Comparison of ENCODE assay signal across 31 cellular contexts in the genomic region with DNA sequence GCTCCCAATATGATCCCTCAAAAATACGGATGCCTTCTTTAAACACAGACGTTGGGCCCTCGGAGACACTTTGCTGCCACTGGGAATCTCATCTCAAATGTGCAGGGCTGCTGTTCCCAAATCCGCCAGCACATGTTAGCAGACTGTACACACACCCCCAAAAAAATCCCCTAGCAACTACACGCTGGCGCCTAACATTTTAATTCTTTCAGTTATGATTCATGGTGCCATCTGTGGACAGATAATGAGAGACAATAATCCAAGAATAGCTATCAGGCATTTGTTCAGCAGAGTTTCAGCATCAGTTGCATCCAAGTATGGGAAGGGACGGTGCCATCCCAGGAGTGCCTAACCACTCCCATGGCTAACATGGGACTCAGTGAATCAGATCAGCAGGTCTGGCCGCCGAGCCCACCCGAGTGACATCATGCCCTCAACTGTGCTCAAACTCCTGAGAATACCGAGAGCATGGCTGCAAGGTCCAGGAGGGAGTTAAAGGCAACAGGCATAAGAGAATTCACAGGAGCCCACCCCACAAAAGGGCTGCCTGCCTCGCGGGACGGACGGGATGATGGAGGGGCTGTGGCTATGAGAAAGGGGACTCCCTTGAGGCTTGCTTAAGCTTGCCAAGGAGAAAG.
DNase-seq lines count a peak whose midpoint lies in the region; ATAC-seq, FAIRE-seq and TF ChIP-seq lines count a peak whose summit lies in the region.
"Had no signal": no experiment of that assay in that cellular context is flagged by ENCODE, and none has a peak within 500 bp of the region (broad histone marks: within the 10 kb centered on the region; RNA-seq: fewer than 3 reads in every experiment).

No MANE protein-coding gene starts in this region.

- peaks cover 0 to 4% (median 0%) of the 10 kb centered on the region in 3 donors for H3K9me3 ChIP-seq in gastroesophageal sphincter
- H3K9me3 ChIP-seq: colonic mucosa, MG63 had no signal

- no peaks in the 10 kb centered on the region for H3K36me3 ChIP-seq in gastroesophageal sphincter
- H3K36me3 ChIP-seq: BLaER1 treated with 17β-estradiol and CSF1 and Interleukin-3, amounts not matched to agents 10 nM and 100 nM; breast epithelium; colonic mucosa; left ventricle myocardium inferior; MG63 had no signal

- H3K27me3 Mint-ChIP-seq in endothelial cell (ENCODE audit: unreplicated experiment) = no peaks in the 10 kb centered on the region
- H3K27me3 Mint-ChIP-seq: type B pancreatic cell had no signal

- peak overlapping the region in 3 of 4 donors; percentile 85 to 91 (median 89) for H3K27ac ChIP-seq in gastroesophageal sphincter
- H3K27ac ChIP-seq: BLaER1 treated with 17β-estradiol and CSF1 and Interleukin-3, amounts not matched to agents 10 nM and 100 nM; breast epithelium; colonic mucosa; left ventricle myocardium inferior had no signal

- no peak overlapping the region for H3K4me3 ChIP-seq in gastroesophageal sphincter
- H3K4me3 ChIP-seq: BLaER1 treated with 17β-estradiol and CSF1 and Interleukin-3, amounts not matched to agents 10 nM and 100 nM; breast epithelium; colonic mucosa; left ventricle myocardium inferior; MG63 had no signal

- FAIRE-seq in HTR-8/SVneo (lab: Jason Lieb, UNC) = peak; percentile 28
- FAIRE-seq: GM19239 had no signal

- no peak for TF ChIP-seq EP300 in gastroesophageal sphincter (IDR thresholded peaks at IDR 0.05)

- no peaks in the 10 kb centered on the region for H3K9me3 Mint-ChIP-seq in endothelial cell (ENCODE audit: unreplicated experiment)

- no peak for TF ChIP-seq POLR2A in gastroesophageal sphincter (IDR thresholded peaks at IDR 0.05)

- no peaks in the 10 kb centered on the region for H3K27me3 ChIP-seq in gastroesophageal sphincter
- H3K27me3 ChIP-seq: BLaER1 treated with 17β-estradiol and CSF1 and Interleukin-3, amounts not matched to agents 10 nM and 100 nM; breast epithelium; colonic mucosa; MG63 had no signal

- 68 to 77% methylated on average over 10 to 11 of the region's 15 CpGs for WGBS in gastroesophageal sphincter (ENCODE audit: low coverage in 1 of 2), 2 donors

- no peak for ATAC-seq in gastroesophageal sphincter
- no peak for ATAC-seq in left lobe of liver
- ATAC-seq: HCT116; naive thymus-derived CD8-positive, alpha-beta T cell; Panc1 had no signal

- peaks cover 0 to 24% (median 0%) of the 10 kb centered on the region in 3 donors for H3K4me1 ChIP-seq in gastroesophageal sphincter
- H3K4me1 ChIP-seq: breast epithelium, colonic mucosa, left ventricle myocardium inferior had no signal

- no peak for TF ChIP-seq CTCF in gastroesophageal sphincter (IDR thresholded peaks at IDR 0.05)
- TF ChIP-seq CTCF in endothelial cell (IDR thresholded peaks at IDR 0.05; ENCODE audit: unreplicated experiment) = no peak

- no peak overlapping the region for H3K4me3 Mint-ChIP-seq in endothelial cell (ENCODE audit: unreplicated experiment)
- H3K4me3 Mint-ChIP-seq: activated B cell treated with CpG ODN at 0.5 μM for 24 hours; naive thymus-derived CD8-positive, alpha-beta T cell; type B pancreatic cell had no signal

- H3K4me1 Mint-ChIP-seq in endothelial cell (ENCODE audit: unreplicated experiment) = peaks cover 22% of the 10 kb centered on the region
- H3K4me1 Mint-ChIP-seq: naive thymus-derived CD8-positive, alpha-beta T cell had no signal

- no peak for DNase-seq in HTR-8/SVneo (ENCODE audit: insufficient read length, low spot score)
- peak; percentile 68 for DNase-seq in NCI-H2171 treated with DMSO at 0.1 percent for 48 hours (lab: John Stamatoyannopoulos, UW)
- DNase-seq in retina = peak; percentile 35
- DNase-seq in activated CD8-positive, alpha-beta memory T cell treated with anti-CD3 and anti-CD28 coated beads, Interleukin-2, amount 50 U/mL, for 48 hours = no peak
- DNase-seq in left lobe of liver (ENCODE audit: low spot score) = no peak
- no peak for DNase-seq in endothelial cell (ENCODE audit: low spot score)
- DNase-seq: activated B cell treated with CpG ODN at 0.5 μM for 24 hours; activated naive CD4-positive, alpha-beta T cell treated with anti-CD3 and anti-CD28 coated beads, Interleukin-2, amount 50 U/mL, for 16 hours; colonic mucosa; DMS79; effector memory CD4-positive, alpha-beta T cell; erythroblast; GF-D8; KBM-7; left ventricle myocardium inferior; MG63; naive thymus-derived CD8-positive, alpha-beta T cell; NCI-H1417 treated with DMSO at 0.1 percent for 48 hours; NCI-H2107; NCI-H526; SIG-M5; stimulated activated CD4-positive, alpha-beta T cell treated with anti-CD3 and anti-CD28 coated beads, Interleukin-2, amount 100 ng/mL, for 48 hours; SW 1271; T-helper 9 cell had no signal

- no peaks in the 10 kb centered on the region for H3K36me3 Mint-ChIP-seq in endothelial cell (ENCODE audit: low read depth, unreplicated experiment)

- H3K27ac Mint-ChIP-seq in endothelial cell (ENCODE audit: unreplicated experiment) = no peak overlapping the region
- H3K27ac Mint-ChIP-seq: activated B cell treated with CpG ODN at 0.5 μM for 24 hours; naive thymus-derived CD8-positive, alpha-beta T cell; type B pancreatic cell had no signal

Comparison
In these comparisons a context has a peak if more than half of its experiments do, and no peak if none do; other contexts are left out.
1. DNase-seq: peak in NCI-H2171 treated with DMSO at 0.1 percent for 48 hours (single experiment) and retina (single experiment); none in HTR-8/SVneo (single experiment), activated CD8-positive, alpha-beta memory T cell treated with anti-CD3 and anti-CD28 coated beads, Interleukin-2, amount 50 U/mL, for 48 hours (single experiment), left lobe of liver (single experiment) and endothelial cell (single experiment).